ENCODE assay signal across 31 cellular contexts in the genomic region with DNA sequence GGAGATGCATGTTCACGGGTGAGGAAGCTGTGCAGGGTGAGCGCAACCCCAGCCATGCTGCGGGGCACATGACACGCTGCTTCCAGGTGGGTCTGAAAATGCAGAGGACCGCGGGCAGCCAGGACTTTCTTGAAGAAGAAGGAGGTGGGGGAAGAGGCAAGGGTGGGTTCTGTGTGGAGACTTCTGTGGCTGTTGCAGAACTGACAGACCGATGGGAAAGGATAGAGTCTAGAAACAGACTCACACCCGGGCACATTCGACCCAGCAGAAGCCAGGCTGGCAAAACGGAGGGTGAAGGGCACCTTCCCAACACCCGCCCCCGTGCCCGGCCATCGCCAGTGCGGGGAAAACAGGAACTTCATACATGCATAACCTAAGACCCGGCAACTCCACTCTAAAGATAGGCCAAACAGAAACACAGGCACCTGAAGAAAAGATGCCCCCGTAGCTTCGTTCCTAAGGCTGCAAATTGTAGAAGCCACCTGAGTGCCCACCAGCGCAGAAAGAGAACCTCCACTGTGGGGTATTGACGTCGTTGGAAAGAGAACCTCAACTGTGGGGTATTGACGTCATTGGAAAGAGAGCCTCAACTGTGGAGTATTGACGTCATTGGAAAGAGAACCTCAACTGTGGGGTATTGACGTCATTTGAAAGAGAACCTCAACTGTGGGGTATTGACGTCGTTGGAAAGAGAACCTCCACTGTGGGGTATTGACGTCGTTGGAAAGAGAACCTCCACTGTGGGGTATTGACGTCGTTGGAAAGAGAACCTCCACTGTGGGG. TPM values are rescaled to one million over a fixed set of nuclear protein-coding genes. Genes with fewer than 3 reads are reported as not detected.
"Had no signal": no experiment of that assay in that cellular context is flagged by ENCODE, and none has a peak within 500 bp of the region (broad histone marks: within the 10 kb centered on the region; RNA-seq: fewer than 3 reads in every experiment).

No MANE protein-coding gene starts in this region.

- DNase-seq: activated CD4-positive, alpha-beta T cell treated with anti-CD3 and anti-CD28 coated beads for 48 hours; activated CD4-positive, alpha-beta T cell treated with anti-CD3 and anti-CD28 coated beads, Interleukin-2, amount 50 U/mL, for 48 hours; activated CD8-positive, alpha-beta memory T cell treated with anti-CD3 and anti-CD28 coated beads, Interleukin-2, amount 50 U/mL, for 4 hours; activated naive CD4-positive, alpha-beta T cell treated with Interleukin-2 at 50 U/mL for 16 hours; activated T-cell treated with anti-CD3 and anti-CD28 coated beads, Interleukin-2, amount 50 U/mL, for 4 hours; aorta; body of pancreas; foreskin keratinocyte; lower lobe of right lung; mesenchymal stem cell; mucosa of descending colon; pancreas; psoas muscle; stimulated activated CD4-positive, alpha-beta T cell treated with anti-CD3 and anti-CD28 coated beads, Interleukin-15, amount 100 ng/mL, for 24 hours; stimulated activated CD4-positive, alpha-beta T cell treated with anti-CD3 and anti-CD28 coated beads, Interleukin-2, amount 100 ng/mL, for 24 hours; stimulated activated naive B cell treated with anti-CD40 and anti-IgM and Interleukin-4, amounts not matched to agents 10 μg/mL and 1 μg/mL and 100 μg/mL, for 72 hours; stomach; T-helper 17 cell; T1000; thyroid gland; upper lobe of left lung; WERI-Rb-1 had no signal

- H3K4me3 Mint-ChIP-seq: activated naive CD8-positive, alpha-beta T cell; activated T-cell treated with anti-CD3 and anti-CD28 coated beads, Interleukin-2, amount 50 U/mL, for 4 hours; activated T-helper 17 cell treated with anti-CD3 and anti-CD28 coated beads, Interleukin-2, amount 50 U/mL, for 72 hours; natural killer cell treated with Interleukin-12 subunit alpha and Interleukin-12 subunit beta and Interleukin-15 and Interleukin-18, amount 100 ng/mL, for 72 hours; stimulated activated naive B cell treated with anti-CD40 and anti-IgM and Interleukin-4, amounts not matched to agents 10 μg/mL and 1 μg/mL and 100 μg/mL, for 72 hours; T-helper 17 cell had no signal

- H3K4me1 Mint-ChIP-seq: activated T-helper 17 cell treated with anti-CD3 and anti-CD28 coated beads, Interleukin-2, amount 50 U/mL, for 72 hours; stimulated activated naive B cell treated with anti-CD40 and anti-IgM and Interleukin-4, amounts not matched to agents 10 μg/mL and 1 μg/mL and 100 μg/mL, for 72 hours; T-helper 17 cell had no signal

- H3K9me3 Mint-ChIP-seq: activated T-cell treated with anti-CD3 and anti-CD28 coated beads, Interleukin-2, amount 50 U/mL, for 4 hours; activated T-helper 17 cell treated with anti-CD3 and anti-CD28 coated beads, Interleukin-2, amount 50 U/mL, for 72 hours; natural killer cell treated with Interleukin-12 subunit alpha and Interleukin-12 subunit beta and Interleukin-15 and Interleukin-18, amount 100 ng/mL, for 72 hours had no signal

- H3K9me3 ChIP-seq: body of pancreas, esophagus muscularis mucosa, left lung, lower lobe of right lung, mucosa of descending colon, neutrophil, pancreas, psoas muscle, thyroid gland, upper lobe of left lung had no signal

- H3K27me3 Mint-ChIP-seq: activated T-helper 17 cell treated with anti-CD3 and anti-CD28 coated beads, Interleukin-2, amount 50 U/mL, for 72 hours had no signal

- H3K27me3 ChIP-seq: body of pancreas, cardiac muscle cell, pancreas, thyroid gland had no signal

- H3K27ac ChIP-seq: body of pancreas, cardiac muscle cell, esophagus muscularis mucosa, foreskin keratinocyte, heart left ventricle, left lung, lower lobe of right lung, neutrophil, pancreas, psoas muscle, stomach, thyroid gland, upper lobe of left lung, WERI-Rb-1 had no signal

- H3K36me3 Mint-ChIP-seq: activated naive CD8-positive, alpha-beta T cell; natural killer cell treated with Interleukin-12 subunit alpha and Interleukin-12 subunit beta and Interleukin-15 and Interleukin-18, amount 100 ng/mL, for 72 hours; stimulated activated naive B cell treated with anti-CD40 and anti-IgM and Interleukin-4, amounts not matched to agents 10 μg/mL and 1 μg/mL and 100 μg/mL, for 72 hours had no signal

- H3K4me1 ChIP-seq: body of pancreas, foreskin keratinocyte, left lung, lower lobe of right lung, pancreas, psoas muscle had no signal

- H3K4me3 ChIP-seq: body of pancreas, cardiac muscle cell, esophagus muscularis mucosa, heart left ventricle, left lung, lower lobe of right lung, mucosa of descending colon, pancreas, psoas muscle, stomach, thyroid gland, upper lobe of left lung had no signal

- H3K36me3 ChIP-seq: cardiac muscle cell, esophagus muscularis mucosa, heart left ventricle, left lung, lower lobe of right lung, neutrophil, pancreas, stomach, thyroid gland, upper lobe of left lung, WERI-Rb-1 had no signal

- H3K27ac Mint-ChIP-seq: activated naive CD8-positive, alpha-beta T cell; activated T-helper 17 cell treated with anti-CD3 and anti-CD28 coated beads, Interleukin-2, amount 50 U/mL, for 72 hours; natural killer cell treated with Interleukin-12 subunit alpha and Interleukin-12 subunit beta and Interleukin-15 and Interleukin-18, amount 100 ng/mL, for 72 hours; T-helper 17 cell had no signal

RNA-seq across cellular contexts. Expression of gene KNDC1, which starts 4.8 kb away (rescaled TPM):
- total RNA-seq: myocyte had no signal
